ENCODE assay signal across 8 cellular contexts in genomic region chr6:21348462-21349195, GRCh38.
DNase-seq lines count a peak whose midpoint lies in the region; ATAC-seq, FAIRE-seq and TF ChIP-seq lines count a peak whose summit lies in the region.

No MANE protein-coding gene starts in this region.

- H3K27me3 ChIP-seq in psoas muscle (ENCODE audit: insufficient read depth in 3 of 3, low read length in 2 of 3) (no peaks in the 10 kb centered on the region), suprapubic skin (no peaks in the 10 kb centered on the region)

- WGBS in psoas muscle, 3 donors = 12 to 27% (median 21%) methylated on average over 7 of the region's 7 CpGs
- 46% methylated on average over 6 of the region's 7 CpGs for WGBS in suprapubic skin

- H3K4me3 ChIP-seq in fibroblast of the aortic adventitia (ENCODE audit: low read depth, low read length) (peak overlapping the region; percentile 31), psoas muscle (no peak overlapping the region), kidney (ENCODE audit: low read length in 2 of 2) (no peak overlapping the region), suprapubic skin (no peak overlapping the region)

- intact Hi-C loops in psoas muscle (cut with DNase I) = loop anchor here in 1 of 2 donors (5.0 kb wide), 1 partner anchor 239 kb away; no protein-coding TSS in a partner anchor
- intact Hi-C loops in kidney (cut with DNase I) = no loop called here

- TF ChIP-seq CTCF in fibroblast of the aortic adventitia (IDR thresholded peaks at IDR 0.05; ENCODE audit: insufficient read depth, low read length) = no peak
- TF ChIP-seq CTCF in psoas muscle (IDR thresholded peaks at IDR 0.05) = no peak
- no peak for TF ChIP-seq CTCF in kidney (IDR thresholded peaks at IDR 0.05; ENCODE audit: borderline replicate concordance, extremely low read depth, insufficient read depth)
- TF ChIP-seq CTCF in suprapubic skin (IDR thresholded peaks at IDR 0.05) = no peak

- FAIRE-seq in kidney (lab: Jason Lieb, UNC) = no peak

- TF ChIP-seq EP300 in suprapubic skin (IDR thresholded peaks at IDR 0.05) = no peak

- H3K9ac ChIP-seq in kidney (ENCODE audit: low read length in 2 of 2) = no peak overlapping the region

- H3K27ac ChIP-seq in psoas muscle = peak overlapping the region; percentile 51
- no peak overlapping the region for H3K27ac ChIP-seq in kidney (ENCODE audit: low read depth in 2 of 2, low read length in 2 of 2)
- H3K27ac ChIP-seq in suprapubic skin = no peak overlapping the region

- H3K4me1 ChIP-seq in psoas muscle (peaks cover 15% of the 10 kb centered on the region), kidney (ENCODE audit: control insufficient read depth in 1 of 2, insufficient read depth in 1 of 2, low read depth in 1 of 2, low read length in 2 of 2) (no peaks in the 10 kb centered on the region), suprapubic skin (no peaks in the 10 kb centered on the region)

- TF ChIP-seq POLR2A in suprapubic skin (IDR thresholded peaks at IDR 0.05) = no peak

- DNase-seq in ELF-1 (ENCODE audit: low read depth, low spot score) (peak; percentile 75), OCI-M1 (lab: John Stamatoyannopoulos, UW) (peak; percentile 13), fibroblast of the aortic adventitia (ENCODE audit: low read depth) (peak; percentile 42), psoas muscle (peak; percentile 39 to 74), kidney (no peak), suprapubic skin (ENCODE audit: low spot score in 2 of 2) (no peak)

- no peaks in the 10 kb centered on the region for H3K36me3 ChIP-seq in psoas muscle (ENCODE audit: insufficient read depth in 1 of 2, low read depth in 1 of 2)
- no peaks in the 10 kb centered on the region for H3K36me3 ChIP-seq in kidney (ENCODE audit: control insufficient read depth in 1 of 2, insufficient read depth in 2 of 2, low read length in 2 of 2)
- no peaks in the 10 kb centered on the region for H3K36me3 ChIP-seq in suprapubic skin

- H3K9me3 ChIP-seq in psoas muscle = no peaks in the 10 kb centered on the region
- peaks cover 0 to 3% of the 10 kb centered on the region in 2 donors for H3K9me3 ChIP-seq in kidney (ENCODE audit: control insufficient read depth in 1 of 2, low read length in 2 of 2)
- no peaks in the 10 kb centered on the region for H3K9me3 ChIP-seq in suprapubic skin

- peak; percentile 86 to 99 (median 98) for ATAC-seq in psoas muscle
- no peak for ATAC-seq in GM19324 (IDR thresholded peaks at IDR 0.05; ENCODE audit: low FRiP score, unreplicated experiment)
- ATAC-seq in GM21528 (IDR thresholded peaks at IDR 0.05; ENCODE audit: low FRiP score, unreplicated experiment) = no peak

Comparison
In these comparisons a context has a peak if more than half of its experiments do, and no peak if none do; other contexts are left out.
1. DNase-seq: peak in ELF-1 (single experiment), OCI-M1 (single experiment), fibroblast of the aortic adventitia (single experiment) and psoas muscle (2 of 2); none in kidney (single experiment) and suprapubic skin (0 of 2).
2. ATAC-seq: peak in psoas muscle (4 of 4); none in GM19324 (single experiment) and GM21528 (single experiment).